ENCODE assay signal across 23 cellular contexts in the genomic region with DNA sequence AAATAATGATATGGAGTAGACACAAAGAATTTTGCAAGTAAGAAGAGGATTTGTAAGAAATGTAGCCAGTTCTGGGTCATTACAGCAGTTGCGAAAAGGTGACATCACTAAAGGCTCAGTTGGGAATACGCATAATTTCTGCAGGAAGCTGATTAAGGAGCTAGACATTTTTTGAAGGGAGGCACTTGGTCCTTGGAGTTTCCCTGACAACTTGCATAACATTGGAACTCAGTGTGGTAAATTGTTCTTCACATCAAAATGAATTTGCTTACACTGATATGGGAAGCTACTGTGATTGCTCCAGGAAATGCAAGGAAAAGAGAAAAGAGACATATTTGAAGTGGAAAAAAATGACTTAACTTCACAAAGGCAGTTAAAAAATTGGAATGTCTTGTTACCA.
"Had no signal": no experiment of that assay in that cellular context is flagged by ENCODE, and none has a peak within 500 bp of the region (broad histone marks: within the 10 kb centered on the region; RNA-seq: fewer than 3 reads in every experiment).

No MANE protein-coding gene starts in this region.

- H3K4me3 Mint-ChIP-seq: endodermal cell, memory B cell, naive B cell, nephron had no signal

- FAIRE-seq: endothelial cell of umbilical vein, small intestine had no signal

- H3K27ac ChIP-seq: coronary artery, heart left ventricle, left ventricle myocardium inferior, lower lobe of right lung, right atrium auricular region, stomach, upper lobe of left lung, uterus had no signal

- H3K4me1 ChIP-seq: heart left ventricle, left ventricle myocardium inferior, lower lobe of right lung, right atrium auricular region, stomach, upper lobe of left lung, uterus had no signal

- H3K36me3 Mint-ChIP-seq: memory B cell, naive B cell had no signal

- ATAC-seq: heart left ventricle, left cardiac atrium, lower lobe of right lung had no signal

- H3K27ac Mint-ChIP-seq: endodermal cell, memory B cell, nephron had no signal

- H3K4me1 Mint-ChIP-seq: memory B cell, naive B cell, nephron had no signal

- DNase-seq: effector CD4-positive, alpha-beta T cell; endodermal cell; erythroblast; foreskin melanocyte; heart left ventricle; hippocampal formation; islet precursor cell; left cardiac atrium; left ventricle myocardium inferior; lower lobe of right lung; naive B cell; small intestine; stimulated activated CD4-positive, alpha-beta T cell treated with anti-CD3 and anti-CD28 coated beads, Interleukin-12 subunit alpha, Interleukin-12 subunit beta, amount 100 ng/mL, for 4 hours; stimulated activated naive CD4-positive, alpha-beta T cell; stomach; substantia nigra; upper lobe of left lung; uterus had no signal

- H3K36me3 ChIP-seq: heart left ventricle, left ventricle myocardium inferior, lower lobe of right lung, right atrium auricular region, stomach, upper lobe of left lung, uterus had no signal

- H3K27me3 ChIP-seq: heart left ventricle, right atrium auricular region, stomach, upper lobe of left lung, uterus had no signal

- H3K4me3 ChIP-seq: coronary artery, heart left ventricle, left ventricle myocardium inferior, lower lobe of right lung, right atrium auricular region, stomach, upper lobe of left lung, uterus had no signal

- H3K27me3 Mint-ChIP-seq: memory B cell, naive B cell had no signal

- H3K9me3 ChIP-seq: lower lobe of right lung, right atrium auricular region, uterus had no signal
